ENCODE assay signal across 1 cellular context in the genomic region with DNA sequence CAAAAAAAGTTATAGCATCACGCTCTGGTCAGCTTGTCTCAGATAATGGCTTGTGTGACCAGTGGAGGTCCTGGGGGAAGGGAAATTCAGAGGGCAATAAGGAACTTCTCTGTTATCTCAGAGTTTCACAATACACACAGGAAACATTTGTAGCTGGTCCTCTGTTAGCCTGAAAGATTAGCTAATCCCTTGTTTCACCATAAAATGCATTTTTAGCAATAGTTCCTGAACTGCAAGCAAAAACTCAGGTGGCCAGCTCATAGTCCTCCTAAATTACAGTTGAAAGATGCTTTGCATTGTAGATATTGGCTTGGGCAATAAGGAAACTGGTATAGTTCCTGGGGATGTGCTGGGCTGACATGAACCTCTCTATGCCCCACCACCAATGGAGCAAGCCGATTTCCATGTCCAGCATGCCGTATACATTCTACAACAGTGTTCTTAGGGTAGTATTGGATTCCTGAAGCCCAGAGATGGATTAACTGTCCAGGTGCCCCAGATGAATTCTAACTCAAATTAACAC.
TF ChIP-seq lines count a peak whose summit lies in the region.

No MANE protein-coding gene starts in this region.

TF ChIP-seq in SK-N-SH, 30 proteins besides CTCF, POLR2A, EP300 and RAD21 (continued from another document):
- TF ChIP-seq, protein P1, sequence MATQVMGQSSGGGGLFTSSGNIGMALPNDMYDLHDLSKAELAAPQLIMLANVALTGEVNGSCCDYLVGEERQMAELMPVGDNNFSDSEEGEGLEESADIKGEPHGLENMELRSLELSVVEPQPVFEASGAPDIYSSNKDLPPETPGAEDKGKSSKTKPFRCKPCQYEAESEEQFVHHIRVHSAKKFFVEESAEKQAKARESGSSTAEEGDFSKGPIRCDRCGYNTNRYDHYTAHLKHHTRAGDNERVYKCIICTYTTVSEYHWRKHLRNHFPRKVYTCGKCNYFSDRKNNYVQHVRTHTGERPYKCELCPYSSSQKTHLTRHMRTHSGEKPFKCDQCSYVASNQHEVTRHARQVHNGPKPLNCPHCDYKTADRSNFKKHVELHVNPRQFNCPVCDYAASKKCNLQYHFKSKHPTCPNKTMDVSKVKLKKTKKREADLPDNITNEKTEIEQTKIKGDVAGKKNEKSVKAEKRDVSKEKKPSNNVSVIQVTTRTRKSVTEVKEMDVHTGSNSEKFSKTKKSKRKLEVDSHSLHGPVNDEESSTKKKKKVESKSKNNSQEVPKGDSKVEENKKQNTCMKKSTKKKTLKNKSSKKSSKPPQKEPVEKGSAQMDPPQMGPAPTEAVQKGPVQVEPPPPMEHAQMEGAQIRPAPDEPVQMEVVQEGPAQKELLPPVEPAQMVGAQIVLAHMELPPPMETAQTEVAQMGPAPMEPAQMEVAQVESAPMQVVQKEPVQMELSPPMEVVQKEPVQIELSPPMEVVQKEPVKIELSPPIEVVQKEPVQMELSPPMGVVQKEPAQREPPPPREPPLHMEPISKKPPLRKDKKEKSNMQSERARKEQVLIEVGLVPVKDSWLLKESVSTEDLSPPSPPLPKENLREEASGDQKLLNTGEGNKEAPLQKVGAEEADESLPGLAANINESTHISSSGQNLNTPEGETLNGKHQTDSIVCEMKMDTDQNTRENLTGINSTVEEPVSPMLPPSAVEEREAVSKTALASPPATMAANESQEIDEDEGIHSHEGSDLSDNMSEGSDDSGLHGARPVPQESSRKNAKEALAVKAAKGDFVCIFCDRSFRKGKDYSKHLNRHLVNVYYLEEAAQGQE (IDR thresholded peaks at IDR 0.05; ENCODE audit: low read depth, low read length): no peak
